ENCODE assay signal across 16 cellular contexts in genomic region chrX:928606-929005, GRCh38.
DNase-seq lines count a peak whose midpoint lies in the region; ATAC-seq and TF ChIP-seq lines count a peak whose summit lies in the region.
"Had no signal": no experiment of that assay in that cellular context is flagged by ENCODE, and none has a peak within 500 bp of the region (broad histone marks: within the 10 kb centered on the region; RNA-seq: fewer than 3 reads in every experiment).

No MANE protein-coding gene starts in this region.

- ATAC-seq in DND-41 (ENCODE audit: insufficient read depth, low read depth): 0 out of 3 replicates have a peak, but pooled peaks have one; percentile 33

- H2AFZ ChIP-seq in DND-41 (ENCODE audit: low read depth, low read length) (no peak overlapping the region), hepatocyte (no peak overlapping the region)

- H3K27me3 Mint-ChIP-seq in HFFc6 (ENCODE audit: insufficient read depth): no peaks in the 10 kb centered on the region; the same call in 1 of the 2 replicates
- H3K27me3 Mint-ChIP-seq: CD4-positive, CD25-positive, alpha-beta regulatory T cell had no signal

- H3K27me3 ChIP-seq in DND-41 (ENCODE audit: insufficient read depth, low read length, poor library complexity) (no peaks in the 10 kb centered on the region), HL-60 (ENCODE audit: insufficient read depth, poor library complexity, severe bottlenecking) (no peaks in the 10 kb centered on the region), esophagus muscularis mucosa (no peaks in the 10 kb centered on the region), hepatocyte (no peaks in the 10 kb centered on the region)
- H3K27me3 ChIP-seq: BE2C had no signal

- no peaks in the 10 kb centered on the region for H3K36me3 ChIP-seq in DND-41 (ENCODE audit: insufficient read depth, low read length)
- H3K36me3 ChIP-seq in esophagus muscularis mucosa: no peaks in the 10 kb centered on the region
- no peaks in the 10 kb centered on the region for H3K36me3 ChIP-seq in hepatocyte (replicated peaks; ENCODE audit: insufficient read depth, low read depth)
- H3K36me3 ChIP-seq: BE2C had no signal

- no peak for DNase-seq in DND-41
- peak; percentile 42 to 86 for DNase-seq in HL-60 (ENCODE audit: low read depth in 1 of 2, low spot score in 1 of 2)
- DNase-seq in esophagus muscularis mucosa (ENCODE audit: extremely low spot score): peak; percentile 37
- DNase-seq in posterior vena cava (ENCODE audit: low spot score): peak; percentile 3
- no peak for DNase-seq in hepatocyte (ENCODE audit: low spot score)
- DNase-seq in HFFc6: no peak
- no peak for DNase-seq in NCI-H2171 (lab: John Stamatoyannopoulos, UW)
- DNase-seq: ACHN; BE2C; C1 segment of cervical spinal cord; CD4-positive, CD25-positive, alpha-beta regulatory T cell; CD8-positive, alpha-beta memory T cell; COR-L47; DMS 273 treated with DMSO at 0.1 percent for 48 hours; GDM1; H9 had no signal

- H4K20me1 ChIP-seq in DND-41 (ENCODE audit: insufficient read depth, low read length) (no peaks in the 10 kb centered on the region), hepatocyte (ENCODE audit: insufficient read depth, poor library complexity, severe bottlenecking) (no peaks in the 10 kb centered on the region)

- no peak overlapping the region for H3K4me2 ChIP-seq in DND-41 (ENCODE audit: insufficient read depth, low read length)
- no peak overlapping the region for H3K4me2 ChIP-seq in hepatocyte

- H3K27ac ChIP-seq in DND-41 (ENCODE audit: low read length) (no peak overlapping the region), HL-60 (replicated peaks) (no peak overlapping the region), esophagus muscularis mucosa (replicated peaks in 1 of 4) (no peak overlapping the region), hepatocyte (no peak overlapping the region)

- H3K9me3 Mint-ChIP-seq in HFFc6: no peaks in the 10 kb centered on the region
- H3K9me3 Mint-ChIP-seq: H9 had no signal

- TF ChIP-seq CTCF in DND-41 (IDR thresholded peaks at IDR 0.05; ENCODE audit: borderline replicate concordance, extremely low read depth, low read length, poor library complexity, severe bottlenecking) (no peak), HL-60 (IDR thresholded peaks at IDR 0.05; ENCODE audit: insufficient read depth, low read length) (no peak), esophagus muscularis mucosa (IDR thresholded peaks at IDR 0.05) (no peak), hepatocyte (IDR thresholded peaks at IDR 0.05; ENCODE audit: poor library complexity) (no peak), HFFc6 (IDR thresholded peaks at IDR 0.05) (no peak)

- no peak overlapping the region for H3K9ac ChIP-seq in DND-41 (ENCODE audit: low read depth, low read length)

- intact Hi-C loops in esophagus muscularis mucosa (cut with DNase I) (no loop called here), posterior vena cava (cut with DNase I) (no loop called here)

- no peaks in the 10 kb centered on the region for H3K4me1 Mint-ChIP-seq in HFFc6 (ENCODE audit: low read depth)
- H3K4me1 Mint-ChIP-seq: CD4-positive, CD25-positive, alpha-beta regulatory T cell; CD8-positive, alpha-beta memory T cell had no signal

- H3K9me2 ChIP-seq in hepatocyte (replicated peaks; ENCODE audit: insufficient read depth): no peaks in the 10 kb centered on the region

- H3K4me3 Mint-ChIP-seq in HFFc6: no peak overlapping the region
- H3K4me3 Mint-ChIP-seq: CD4-positive, CD25-positive, alpha-beta regulatory T cell; CD8-positive, alpha-beta memory T cell; H9 had no signal

- no peak overlapping the region for H3K27ac Mint-ChIP-seq in HFFc6
- H3K27ac Mint-ChIP-seq: CD4-positive, CD25-positive, alpha-beta regulatory T cell; CD8-positive, alpha-beta memory T cell; H9 had no signal

- H3K79me2 ChIP-seq in DND-41 (ENCODE audit: insufficient read depth, low read length) (no peaks in the 10 kb centered on the region), hepatocyte (no peaks in the 10 kb centered on the region)

- 74% methylated on average over 4 of the region's 4 CpGs for WGBS in esophagus muscularis mucosa
- 84% methylated on average over 4 of the region's 4 CpGs for WGBS in hepatocyte (ENCODE audit: low lambda C conversion rate, missing lambda C conversion rate)

- H3K36me3 Mint-ChIP-seq in HFFc6 (ENCODE audit: low read depth): no peaks in the 10 kb centered on the region
- H3K36me3 Mint-ChIP-seq: CD4-positive, CD25-positive, alpha-beta regulatory T cell; CD8-positive, alpha-beta memory T cell had no signal

- no peaks in the 10 kb centered on the region for H3K4me1 ChIP-seq in DND-41 (ENCODE audit: insufficient read depth, low read length)
- H3K4me1 ChIP-seq in esophagus muscularis mucosa: no peaks in the 10 kb centered on the region
- H3K4me1 ChIP-seq in hepatocyte (ENCODE audit: insufficient read depth): no peaks in the 10 kb centered on the region
- H3K4me1 ChIP-seq: BE2C had no signal

- TF ChIP-seq EP300 in esophagus muscularis mucosa (IDR thresholded peaks at IDR 0.05): no peak

- no peak for TF ChIP-seq POLR2A in esophagus muscularis mucosa (IDR thresholded peaks at IDR 0.05; ENCODE audit: low read depth)

- no peak overlapping the region for H3K4me3 ChIP-seq in DND-41 (ENCODE audit: low read depth in 1 of 2, low read length in 2 of 2)
- H3K4me3 ChIP-seq in HL-60 (replicated peaks; ENCODE audit: insufficient read depth, low read length): no peak overlapping the region
- no peak overlapping the region for H3K4me3 ChIP-seq in esophagus muscularis mucosa
- H3K4me3 ChIP-seq in hepatocyte: no peak overlapping the region

- H3K9me3 ChIP-seq in DND-41 (ENCODE audit: insufficient read depth, low read length, severe bottlenecking) (no peaks in the 10 kb centered on the region), esophagus muscularis mucosa (no peaks in the 10 kb centered on the region), hepatocyte (ENCODE audit: low read depth) (no peaks in the 10 kb centered on the region)
- H3K9me3 ChIP-seq: BE2C had no signal

Comparison
In these comparisons a context has a peak if more than half of its experiments do, and no peak if none do; other contexts are left out.
1. DNase-seq: peak in HL-60 (2 of 2), esophagus muscularis mucosa (single experiment) and posterior vena cava (single experiment); none in DND-41 (single experiment), hepatocyte (single experiment), HFFc6 (single experiment) and NCI-H2171 (single experiment).